ENCODE assay signal across 6 cellular contexts in genomic region chr2:240557101-240557751, GRCh38. TPM values are rescaled to one million over a fixed set of nuclear protein-coding genes. Genes with fewer than 3 reads are reported as not detected.
DNase-seq lines count a peak whose midpoint lies in the region; ATAC-seq and TF ChIP-seq lines count a peak whose summit lies in the region.

No MANE protein-coding gene starts in this region.

- H3K36me3 ChIP-seq in BJ (ENCODE audit: control insufficient read depth, insufficient read depth, low read length) (peaks cover 4% of the 10 kb centered on the region), mesenchymal stem cell (ENCODE audit: control insufficient read depth in 1 of 2, insufficient read depth in 2 of 2, low read depth in 1 of 2, low read length in 2 of 2) (peaks cover 18 to 34% of the 10 kb centered on the region in 2 experiments)

- H3K4ac ChIP-seq in mesenchymal stem cell (ENCODE audit: low read depth in 1 of 2, low read length in 2 of 2) = no peak overlapping the region

- no peak overlapping the region for H2AK5ac ChIP-seq in mesenchymal stem cell (ENCODE audit: low read length, severe bottlenecking)

- H3K14ac ChIP-seq in mesenchymal stem cell (ENCODE audit: low read length in 2 of 2) = no peak overlapping the region

- H3K27ac Mint-ChIP-seq in activated naive CD8-positive, alpha-beta T cell = no peak overlapping the region

- peak overlapping the region in 1 of 2 experiments; percentile 29 for H3K23ac ChIP-seq in mesenchymal stem cell (ENCODE audit: low read length in 2 of 2)

- H2AFZ ChIP-seq in mesenchymal stem cell (ENCODE audit: low read depth, low read length) = no peak overlapping the region

- H2BK120ac ChIP-seq in mesenchymal stem cell (ENCODE audit: low read depth, low read length) = no peak overlapping the region

- H2BK5ac ChIP-seq in mesenchymal stem cell (ENCODE audit: low read depth, low read length, poor library complexity, severe bottlenecking) = no peak overlapping the region

- no peak for TF ChIP-seq CTCF in BJ (IDR thresholded peaks at IDR 0.05; ENCODE audit: insufficient read depth, low read depth, low read length)

- no peak overlapping the region for H2BK12ac ChIP-seq in mesenchymal stem cell (ENCODE audit: low read length in 2 of 2)

- H2BK15ac ChIP-seq in mesenchymal stem cell (ENCODE audit: low read depth, poor library complexity, severe bottlenecking) = no peak overlapping the region

- no peaks in the 10 kb centered on the region for H3K27me3 Mint-ChIP-seq in activated naive CD8-positive, alpha-beta T cell

- peak overlapping the region; percentile 60 for H4K8ac ChIP-seq in mesenchymal stem cell (ENCODE audit: low read length)

- H3K4me3 ChIP-seq in BJ (ENCODE audit: low read depth, low read length) (peak overlapping the region; percentile 51), mesenchymal stem cell (ENCODE audit: insufficient read depth in 1 of 2, low read depth in 1 of 2, low read length in 2 of 2) (peak overlapping the region; percentile 54 to 71)

- peaks cover 9% of the 10 kb centered on the region for H3K36me3 Mint-ChIP-seq in activated naive CD8-positive, alpha-beta T cell

- peaks cover 59% of the 10 kb centered on the region for H3K79me1 ChIP-seq in mesenchymal stem cell (replicated peaks; ENCODE audit: low read length, poor library complexity, severe bottlenecking)

- H3K18ac ChIP-seq in mesenchymal stem cell (ENCODE audit: low read depth in 1 of 2, low read length in 2 of 2) = no peak overlapping the region

- no peak for ATAC-seq in HG03571 (IDR thresholded peaks at IDR 0.05; ENCODE audit: unreplicated experiment)

- POLR2A ChIA-PET in BJ (lab: Charles Lee) = interaction anchor here (1.0 kb wide), 1 partner anchor 9 kb away, joined by 3 read pairs; no protein-coding TSS in a partner anchor

- H3K27ac ChIP-seq in mesenchymal stem cell (ENCODE audit: low read length, poor library complexity, severe bottlenecking) = no peak overlapping the region

- H3K9me3 ChIP-seq in mesenchymal stem cell (ENCODE audit: control insufficient read depth, low read length) = no peaks in the 10 kb centered on the region

- peak overlapping the region; percentile 97 for H3K4me2 ChIP-seq in mesenchymal stem cell (ENCODE audit: low read length, poor library complexity, severe bottlenecking)

- H3K27me3 ChIP-seq in BJ (ENCODE audit: control insufficient read depth, insufficient read depth, low read length) = no peaks in the 10 kb centered on the region
- H3K27me3 ChIP-seq in mesenchymal stem cell (ENCODE audit: control insufficient read depth in 1 of 2, insufficient read depth in 1 of 2, low read length in 2 of 2) = no peaks in the 10 kb centered on the region

- peaks cover 44% of the 10 kb centered on the region for H3K4me1 Mint-ChIP-seq in activated naive CD8-positive, alpha-beta T cell (ENCODE audit: low read depth)

- DNase-seq in BJ (ENCODE audit: low read depth) (no peak), mesenchymal stem cell (no peak), NCI-H82 (lab: John Stamatoyannopoulos, UW) (no peak), SK-N-DZ (ENCODE audit: low spot score) (no peak)

- H3K4me1 ChIP-seq in mesenchymal stem cell (ENCODE audit: control insufficient read depth, insufficient read depth, low read depth, low read length) = peaks cover 40% of the 10 kb centered on the region

- WGBS in mesenchymal stem cell = 65% methylated on average over 51 of the region's 51 CpGs

- CTCF ChIA-PET in BJ (lab: Yijun Ruan, JAX) = interaction anchor here (1.3 kb wide), 1 partner anchor 50 kb away, joined by 3 read pairs; no protein-coding TSS in a partner anchor

- H4K91ac ChIP-seq in mesenchymal stem cell (ENCODE audit: low read length) = no peak overlapping the region

- H3K9ac ChIP-seq in mesenchymal stem cell (ENCODE audit: low read length) = peak overlapping the region; percentile 73

- no peaks in the 10 kb centered on the region for H3K9me3 Mint-ChIP-seq in activated naive CD8-positive, alpha-beta T cell (ENCODE audit: low read depth)

- H3K4me3 Mint-ChIP-seq in activated naive CD8-positive, alpha-beta T cell = peak overlapping the region; percentile 63

RNA-seq across cellular contexts. Expression of gene ANKMY1, which starts 0.6 kb away (rescaled TPM):
- 4.4 and 6.8 TPM in 2 replicates for polyA plus RNA-seq in BJ (2011; rRNA removed)
- polyA minus RNA-seq in BJ (2011; rRNA and poly(A)+ RNA removed) = 9.4 and 11.2 TPM in 2 replicates
- polyA plus RNA-seq in mesenchymal stem cell (2013, experiment 1 of 2) = 3.6 TPM
- 2.7 TPM for polyA plus RNA-seq in mesenchymal stem cell (2013, experiment 2 of 2)
- 11.4 and 18.0 TPM in 2 replicates for polyA plus RNA-seq in SK-N-DZ (2014; cell fraction: cytosol; rRNA removed)
- 16.7 and 28.4 TPM in 2 replicates for polyA plus RNA-seq in SK-N-DZ (2014; cell fraction: nucleus; rRNA removed)

RNA-seq across cellular contexts. Expression of gene DUSP28, which starts 2.9 kb away (rescaled TPM):
- polyA plus RNA-seq in BJ (2011; rRNA removed) = 3.1 and 4.6 TPM in 2 replicates
- 1.8 TPM in 2 replicates for polyA minus RNA-seq in BJ (2011; rRNA and poly(A)+ RNA removed)
- polyA plus RNA-seq in mesenchymal stem cell (2013, experiment 1 of 2) = 3.5 TPM
- polyA plus RNA-seq in mesenchymal stem cell (2013, experiment 2 of 2) = 4.1 TPM
- 8.2 and 11.3 TPM in 2 replicates for polyA plus RNA-seq in SK-N-DZ (2014; cell fraction: cytosol; rRNA removed)
- polyA plus RNA-seq in SK-N-DZ (2014; cell fraction: nucleus; rRNA removed) = 3.3 and 6.3 TPM in 2 replicates

RNA-seq across cellular contexts. Expression of gene RNPEPL1, which starts 11.1 kb away (rescaled TPM):
- 7.3 and 12.7 TPM in 2 replicates for polyA plus RNA-seq in BJ (2011; rRNA removed)
- polyA minus RNA-seq in BJ (2011; rRNA and poly(A)+ RNA removed) = 25.4 and 47.9 TPM in 2 replicates
- 42.6 TPM for polyA plus RNA-seq in mesenchymal stem cell (2013, experiment 1 of 2)
- polyA plus RNA-seq in mesenchymal stem cell (2013, experiment 2 of 2) = 43.8 TPM
- polyA plus RNA-seq in SK-N-DZ (2014; cell fraction: cytosol; rRNA removed) = 20.9 and 24.6 TPM in 2 replicates
- 52.1 and 94.9 TPM in 2 replicates for polyA plus RNA-seq in SK-N-DZ (2014; cell fraction: nucleus; rRNA removed)

RNA-seq across cellular contexts. Expression of gene CAPN10, which starts 29.3 kb away (rescaled TPM):
- 7.6 and 14.9 TPM in 2 replicates for polyA plus RNA-seq in BJ (2011; rRNA removed)
- 4.6 and 7.8 TPM in 2 replicates for polyA minus RNA-seq in BJ (2011; rRNA and poly(A)+ RNA removed)
- polyA plus RNA-seq in mesenchymal stem cell (2013, experiment 1 of 2) = 8.9 TPM
- polyA plus RNA-seq in mesenchymal stem cell (2013, experiment 2 of 2) = 8.8 TPM
- 33.5 and 49.4 TPM in 2 replicates for polyA plus RNA-seq in SK-N-DZ (2014; cell fraction: cytosol; rRNA removed)
- 222 and 266 TPM in 2 replicates for polyA plus RNA-seq in SK-N-DZ (2014; cell fraction: nucleus; rRNA removed)
